22 cellular contexts compared by ENCODE assay signal in the genomic region with DNA sequence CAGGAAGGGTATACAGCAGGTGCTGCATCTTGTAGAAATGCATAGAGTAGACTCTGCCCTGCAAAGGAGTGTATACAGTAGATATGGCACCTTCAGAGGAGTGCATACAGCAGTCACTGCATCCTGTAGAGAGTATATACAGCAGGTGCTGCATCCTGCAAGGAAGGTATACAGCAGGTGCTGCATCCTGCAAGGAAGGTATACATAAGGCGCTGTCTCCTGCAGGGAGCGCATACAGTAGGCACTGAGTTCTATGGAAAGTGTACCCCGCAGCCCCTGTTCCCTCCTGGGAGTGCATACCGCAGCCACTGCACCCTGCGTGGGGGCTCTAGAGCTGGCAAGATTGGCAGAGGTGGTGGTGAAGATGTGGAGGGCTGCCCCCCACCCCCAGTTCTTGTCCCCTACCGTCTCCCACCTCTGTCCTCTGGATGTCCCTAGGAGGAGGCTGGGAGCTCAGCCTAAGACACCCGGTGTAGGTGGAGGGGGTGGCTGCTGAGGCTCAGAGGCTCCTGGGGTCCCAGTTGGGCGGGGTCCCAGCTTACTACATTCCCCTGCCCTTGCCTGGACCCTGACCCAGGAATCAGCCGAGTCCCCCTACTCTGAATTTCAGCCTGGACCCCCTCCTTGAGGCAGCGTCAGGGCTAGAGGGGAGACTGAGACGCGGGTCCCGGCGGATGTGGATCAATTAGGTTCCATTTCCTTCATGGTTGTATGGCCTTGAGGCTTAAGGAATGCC. TPM values are rescaled to one million over a fixed set of nuclear protein-coding genes. Genes with fewer than 3 reads are reported as not detected.
"Had no signal": no experiment of that assay in that cellular context is flagged by ENCODE, and none has a peak within 500 bp of the region (broad histone marks: within the 10 kb centered on the region; RNA-seq: fewer than 3 reads in every experiment).

No MANE protein-coding gene starts in this region.

- H3K36me3 ChIP-seq: MG63, SJCRH30 had no signal

- H3K27ac ChIP-seq: SJCRH30 had no signal

- H3K9me3 ChIP-seq: MG63, SJCRH30 had no signal

- H3K4me3 Mint-ChIP-seq: IgD-negative memory B cell had no signal

- H3K27me3 ChIP-seq: MG63, SJCRH30 had no signal

- H3K4me3 ChIP-seq: MG63, SJCRH30 had no signal

- H3K36me3 Mint-ChIP-seq: IgD-negative memory B cell had no signal

- H3K27ac Mint-ChIP-seq: IgD-negative memory B cell had no signal

- ATAC-seq: Panc1, Right ventricle myocardium inferior, SK-N-SH treated with all-trans-retinoic acid at 6 μM for 48 hours had no signal

- DNase-seq: Karpas-422, KG1, MG63, NCI-H1092, NCI-H1105 treated with DMSO at 0.1 percent for 48 hours, NCI-H1417 treated with DMSO at 0.1 percent for 48 hours, NCI-H146, NCI-H1694 treated with DMSO at 0.1 percent for 48 hours, NCI-H1930, NCI-H2081, NCI-H2107, NCI-H2227 treated with DMSO at 0.1 percent for 48 hours, NCI-H524, NCI-H69, NCI-H774, SHP77 treated with DMSO at 0.1 percent for 48 hours, SJCRH30 had no signal

RNA-seq across cellular contexts. Expression of gene PLK5, which starts 8.7 kb away (rescaled TPM):
- total RNA-seq: HT1080, Right ventricle myocardium inferior, SJCRH30 had no signal
- polyA plus RNA-seq: IgD-negative memory B cell had no signal

RNA-seq across cellular contexts. Expression of gene PCSK4, which starts 25.0 kb away (rescaled TPM):
- polyA plus RNA-seq: IgD-negative memory B cell had no signal
